8 cellular contexts compared by ENCODE assay signal in genomic region chr6:92810913-92811312, GRCh38.
DNase-seq lines count a peak whose midpoint lies in the region; ATAC-seq lines count a peak whose summit lies in the region.

No MANE protein-coding gene starts in this region.

- DNase-seq in Ammon's horn (ENCODE audit: low spot score) (peak; percentile 6), NCI-H1417 treated with DMSO at 0.1 percent for 48 hours (lab: John Stamatoyannopoulos, UW) (peak; percentile 10), UCSD-AML1 (lab: John Stamatoyannopoulos, UW; ENCODE audit: unreplicated experiment) (peak; percentile 8), iPS-NIHi11 (ENCODE audit: low spot score) (peak; percentile 63)

- ATAC-seq in GM18858 (IDR thresholded peaks at IDR 0.05; ENCODE audit: unreplicated experiment) (peak; percentile 100), HG02938 (IDR thresholded peaks at IDR 0.05; ENCODE audit: unreplicated experiment) (peak; percentile 84), esophagus mucosa (no peak), GM19467 (IDR thresholded peaks at IDR 0.05; ENCODE audit: unreplicated experiment) (no peak)

Comparison
In these comparisons a context has a peak if more than half of its experiments do, and no peak if none do; other contexts are left out.
1. DNase-seq: peak in every context shown above with its lines; median percentile 63 in iPS-NIHi11; 10 in NCI-H1417 treated with DMSO at 0.1 percent for 48 hours; 8 in UCSD-AML1; 6 in Ammon's horn.
2. ATAC-seq: peak in GM18858 (single experiment) and HG02938 (single experiment); none in esophagus mucosa (single experiment) and GM19467 (single experiment).